ENCODE assay signal across 27 cellular contexts in the genomic region with DNA sequence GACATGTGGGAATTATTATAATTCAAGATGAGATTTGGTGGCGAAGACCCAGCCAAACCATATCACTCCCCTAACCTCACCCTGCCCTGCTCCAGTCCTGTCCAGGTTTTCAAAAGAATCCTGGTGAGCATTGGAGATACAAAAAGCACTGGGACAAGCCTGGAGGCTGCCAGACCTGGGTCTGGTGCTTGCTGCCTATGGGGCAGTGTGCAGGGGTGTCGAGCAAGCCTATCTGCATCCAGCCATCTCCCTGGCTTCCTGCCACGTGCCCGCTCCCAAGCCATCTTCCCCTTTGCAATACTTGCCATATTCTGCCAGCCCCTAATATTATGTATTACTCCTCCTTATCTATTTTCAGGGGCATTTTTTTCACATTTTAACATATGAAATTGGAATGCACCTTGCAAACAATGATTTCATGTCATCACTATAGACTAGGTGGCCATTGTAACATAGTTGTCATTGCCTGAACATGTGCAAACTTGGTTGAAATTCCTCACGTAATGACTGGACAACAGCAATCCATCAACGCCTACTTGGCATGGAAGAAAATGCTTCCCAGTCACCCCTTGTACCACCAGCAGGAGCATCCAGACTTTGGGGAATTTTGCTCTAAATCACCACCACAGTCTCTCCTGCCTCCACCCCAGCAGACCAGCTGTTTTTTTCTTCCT. TPM values are rescaled to one million over a fixed set of nuclear protein-coding genes. Genes with fewer than 3 reads are reported as not detected.
DNase-seq lines count a peak whose midpoint lies in the region; ATAC-seq, FAIRE-seq and TF ChIP-seq lines count a peak whose summit lies in the region.
"Had no signal": no experiment of that assay in that cellular context is flagged by ENCODE, and none has a peak within 500 bp of the region (broad histone marks: within the 10 kb centered on the region; RNA-seq: fewer than 3 reads in every experiment).

No MANE protein-coding gene starts in this region.

- no peaks in the 10 kb centered on the region; the same call in 1 of the 2 replicates for H3K27me3 ChIP-seq in SK-N-SH (ENCODE audit: insufficient read depth)
- no peaks in the 10 kb centered on the region for H3K27me3 ChIP-seq in CD8-positive, alpha-beta memory T cell (ENCODE audit: insufficient read depth, low read length, poor library complexity, severe bottlenecking)
- no peaks in the 10 kb centered on the region for H3K27me3 ChIP-seq in bronchial epithelial cell (ENCODE audit: control insufficient read depth, insufficient read depth, low read length)
- H3K27me3 ChIP-seq: upper lobe of left lung had no signal

- no peaks in the 10 kb centered on the region for H3K79me2 ChIP-seq in SK-N-SH (ENCODE audit: insufficient read depth)

- peaks cover 56 to 70% (median 66%) of the 10 kb centered on the region in 3 donors for H3K4me1 Mint-ChIP-seq in CD8-positive, alpha-beta memory T cell
- peaks cover 5% of the 10 kb centered on the region for H3K4me1 Mint-ChIP-seq in mesothelial cell of epicardium

- no peaks in the 10 kb centered on the region for H3K36me3 Mint-ChIP-seq in CD8-positive, alpha-beta memory T cell
- no peaks in the 10 kb centered on the region for H3K36me3 Mint-ChIP-seq in mesothelial cell of epicardium
- H3K36me3 Mint-ChIP-seq: natural killer cell treated with Interleukin-12 subunit alpha and Interleukin-12 subunit beta and Interleukin-15 and Interleukin-18, amount 100 ng/mL, for 72 hours had no signal

- H3K27me3 Mint-ChIP-seq in CD8-positive, alpha-beta memory T cell = no peaks in the 10 kb centered on the region
- H3K27me3 Mint-ChIP-seq in mesothelial cell of epicardium (ENCODE audit: low read depth) = peaks cover 2% of the 10 kb centered on the region
- H3K27me3 Mint-ChIP-seq: natural killer cell treated with Interleukin-12 subunit alpha and Interleukin-12 subunit beta and Interleukin-15 and Interleukin-18, amount 100 ng/mL, for 72 hours had no signal

- peak overlapping the region in 1 of 2 experiments; percentile 29; a peak in 1 of 4 replicates for H3K27ac ChIP-seq in SK-N-SH (ENCODE audit: low read depth in 2 of 2, low read length in 1 of 2)
- no peak overlapping the region for H3K27ac ChIP-seq in CD8-positive, alpha-beta memory T cell (ENCODE audit: low read depth, low read length)
- H3K27ac ChIP-seq: 22Rv1, esophagus squamous epithelium, heart right ventricle, sigmoid colon, SJSA1 had no signal

- no peak for TF ChIP-seq RAD21 in SK-N-SH (IDR thresholded peaks at IDR 0.05; ENCODE audit: low read length)

- no peaks in the 10 kb centered on the region for H4K20me1 ChIP-seq in SK-N-SH (ENCODE audit: insufficient read depth)

- no peak overlapping the region for H3K4me2 ChIP-seq in SK-N-SH

- H3K27ac Mint-ChIP-seq in CD8-positive, alpha-beta memory T cell = peak overlapping the region; percentile 80 to 97 (median 94)
- peak overlapping the region; percentile 52 for H3K27ac Mint-ChIP-seq in mesothelial cell of epicardium
- H3K27ac Mint-ChIP-seq: natural killer cell treated with Interleukin-12 subunit alpha and Interleukin-12 subunit beta and Interleukin-15 and Interleukin-18, amount 100 ng/mL, for 72 hours had no signal

- H3K36me3 ChIP-seq in SK-N-SH (replicated peaks in 1 of 2; ENCODE audit: control insufficient read depth in 1 of 2, insufficient read depth in 2 of 2, low read length in 1 of 2) = no peaks in the 10 kb centered on the region
- no peaks in the 10 kb centered on the region for H3K36me3 ChIP-seq in CD8-positive, alpha-beta memory T cell (ENCODE audit: insufficient read depth, low read length)
- H3K36me3 ChIP-seq in bronchial epithelial cell (ENCODE audit: control insufficient read depth, insufficient read depth, low read length) = no peaks in the 10 kb centered on the region
- H3K36me3 ChIP-seq: esophagus squamous epithelium, heart right ventricle, sigmoid colon, SJSA1, upper lobe of left lung had no signal

- H3K4me1 ChIP-seq in SK-N-SH (ENCODE audit: control insufficient read depth in 1 of 2, insufficient read depth in 2 of 2, low read depth in 1 of 2, low read length in 1 of 2) = peaks cover 0 to 3% of the 10 kb centered on the region in 2 experiments; a peak in 1 of 4 replicates
- H3K4me1 ChIP-seq in CD8-positive, alpha-beta memory T cell (ENCODE audit: insufficient read depth, low read length) = peaks cover 61% of the 10 kb centered on the region
- H3K4me1 ChIP-seq: sigmoid colon, SJSA1 had no signal

- peak overlapping the region in 3 of 7 donors; percentile 32 to 78 (median 55) for H3K4me3 Mint-ChIP-seq in CD8-positive, alpha-beta memory T cell
- no peak overlapping the region for H3K4me3 Mint-ChIP-seq in mesothelial cell of epicardium
- H3K4me3 Mint-ChIP-seq: natural killer cell treated with Interleukin-12 subunit alpha and Interleukin-12 subunit beta and Interleukin-15 and Interleukin-18, amount 100 ng/mL, for 72 hours had no signal

- no peaks in the 10 kb centered on the region for H3K9me3 Mint-ChIP-seq in CD8-positive, alpha-beta memory T cell
- no peaks in the 10 kb centered on the region for H3K9me3 Mint-ChIP-seq in mesothelial cell of epicardium
- H3K9me3 Mint-ChIP-seq: natural killer cell treated with Interleukin-12 subunit alpha and Interleukin-12 subunit beta and Interleukin-15 and Interleukin-18, amount 100 ng/mL, for 72 hours had no signal

- no peak overlapping the region for H2AFZ ChIP-seq in SK-N-SH (ENCODE audit: low read depth)

- ATAC-seq in SK-N-SH treated with all-trans-retinoic acid at 6 μM for 48 hours (no peak), GM18867 (IDR thresholded peaks at IDR 0.05; ENCODE audit: unreplicated experiment) (no peak)
- ATAC-seq: heart right ventricle; natural killer cell treated with Interleukin-12 subunit alpha and Interleukin-12 subunit beta and Interleukin-15 and Interleukin-18, amount 100 ng/mL, for 72 hours had no signal

- no peaks in the 10 kb centered on the region for H3K9me2 ChIP-seq in SK-N-SH

- H3F3A ChIP-seq in SK-N-SH (replicated peaks; ENCODE audit: insufficient read depth) = no peaks in the 10 kb centered on the region

- H3K4me3 ChIP-seq in SK-N-SH (ENCODE audit: low read depth in 2 of 2, low read length in 1 of 2) (no peak overlapping the region), bronchial epithelial cell (ENCODE audit: low read depth, low read length) (no peak overlapping the region)
- H3K4me3 ChIP-seq in CD8-positive, alpha-beta memory T cell (ENCODE audit: low read length) = peak overlapping the region; percentile 12
- H3K4me3 ChIP-seq: esophagus squamous epithelium, heart right ventricle, sigmoid colon, SJSA1, upper lobe of left lung had no signal

- POLR2A ChIA-PET in SK-N-SH (lab: Yijun Ruan, JAX) = no interaction called here
- POLR2A ChIA-PET in CD8-positive, alpha-beta memory T cell (lab: Charles Lee) = interaction anchor here (1.1 kb wide), 1 partner anchor 36 kb away, joined by 5 read pairs; no protein-coding TSS in a partner anchor

- peak; percentile 66 for DNase-seq in SK-N-SH
- no peak for DNase-seq in CD8-positive, alpha-beta memory T cell
- peak; percentile 96 for DNase-seq in bronchial epithelial cell (ENCODE audit: low read depth)
- DNase-seq in mesothelial cell of epicardium (ENCODE audit: low spot score in 2 of 2, unreplicated experiment in 2 of 2) = no peak
- no peak for DNase-seq in DMS79 treated with DMSO at 0.1 percent for 48 hours (lab: John Stamatoyannopoulos, UW)
- no peak for DNase-seq in H4 (ENCODE audit: low spot score)
- DNase-seq: activated CD8-positive, alpha-beta memory T cell treated with anti-CD3 and anti-CD28 coated beads for 24 hours; activated T-cell treated with anti-CD3 and anti-CD28 coated beads for 4 hours; caudate nucleus; cortex of kidney; esophagus squamous epithelium; heart right ventricle; NCI-H1092; NCI-H1694; NCI-H446 treated with DMSO at 0.1 percent for 48 hours; occipital lobe; sigmoid colon; upper lobe of left lung had no signal

- CTCF ChIA-PET in SK-N-SH (lab: Yijun Ruan, JAX) = interaction anchor here (0.9 to 1.4 kb wide), 3 partner anchors 14 to 49 kb away, joined by 3 to 6 read pairs (median 3); no protein-coding TSS in a partner anchor
- CTCF ChIA-PET in CD8-positive, alpha-beta memory T cell (lab: Charles Lee) = interaction anchor here (0.7 to 8.5 kb wide), 9 partner anchors 8 to 173 kb away, joined by 3 to 104 read pairs (median 3); no protein-coding TSS in a partner anchor

- H3K9ac ChIP-seq in SK-N-SH = no peak overlapping the region

- peak; percentile 83 for FAIRE-seq in bronchial epithelial cell (lab: Jason Lieb, UNC)
- FAIRE-seq: astrocyte, frontal cortex, GM18507, H1 had no signal

- H3K9me3 ChIP-seq in SK-N-SH = no peaks in the 10 kb centered on the region
- H3K9me3 ChIP-seq in CD8-positive, alpha-beta memory T cell (ENCODE audit: low read length) = no peaks in the 10 kb centered on the region
- H3K9me3 ChIP-seq: esophagus squamous epithelium, heart right ventricle, sigmoid colon, SJSA1, upper lobe of left lung had no signal

- peak in 1 of 2 experiments; percentile 15; a peak in 1 of 4 replicates for TF ChIP-seq EP300 in SK-N-SH (IDR thresholded peaks at IDR 0.05; ENCODE audit: borderline replicate concordance in 1 of 2, low read depth in 1 of 2, low read length in 1 of 2)

- WGBS in SK-N-SH (ENCODE audit: low lambda C conversion rate) = 30% methylated on average over 6 of the region's 6 CpGs

- TF ChIP-seq CTCF in SK-N-SH (IDR thresholded peaks at IDR 0.05) (no peak), bronchial epithelial cell (IDR thresholded peaks at IDR 0.05; ENCODE audit: insufficient read depth, low read length, severe bottlenecking) (peak; percentile 12), mesothelial cell of epicardium (IDR thresholded peaks at IDR 0.05; ENCODE audit: unreplicated experiment) (no peak)

TF ChIP-seq in SK-N-SH, 30 proteins besides CTCF, POLR2A, EP300 and RAD21 (continues in another document):
- TF ChIP-seq FOXM1 (IDR thresholded peaks at IDR 0.05; ENCODE audit: low read depth) (no peak), RXRA (IDR thresholded peaks at IDR 0.05; ENCODE audit: borderline replicate concordance, low read depth) (no peak), ELF1 (IDR thresholded peaks at IDR 0.05) (no peak), MXI1 (IDR thresholded peaks at IDR 0.05; ENCODE audit: low read depth, low read length) (no peak), NFIC (IDR thresholded peaks at IDR 0.05; ENCODE audit: borderline replicate concordance) (no peak)

TF ChIP-seq in SK-N-SH treated with all-trans-retinoic acid at 6 μM for 48 hours, 23 proteins besides CTCF, POLR2A, EP300 and RAD21 (continues in another document):
- TF ChIP-seq ZNF565 (CRISPR knock-in tag; conservative IDR thresholded peaks at IDR 0.05; ENCODE audit: low read depth) (no peak), ZNF8 (CRISPR knock-in tag; IDR thresholded peaks at IDR 0.05) (no peak)

RNA-seq across cellular contexts. Expression of gene KDM8, which starts 8.1 kb away (rescaled TPM):
- 3.3 and 3.9 TPM in 2 replicates for polyA plus RNA-seq in SK-N-SH (2012; rRNA removed)
- 1.5 and 2.2 TPM in 2 replicates for polyA plus RNA-seq in SK-N-SH (2012; cell fraction: cytosol; rRNA removed)
- 10.9 and 11.8 TPM in 2 replicates for polyA plus RNA-seq in SK-N-SH (2012; cell fraction: nucleus; rRNA removed)
- 10 to 100 TPM in 1 of 2 experiments, 1 to 10 TPM in 1; 9.1 to 10.8 TPM for total RNA-seq in CD8-positive, alpha-beta memory T cell
- polyA plus RNA-seq in CD8-positive, alpha-beta memory T cell = 5.6 TPM
- 1.7 and 1.8 TPM in 2 replicates for total RNA-seq in bronchial epithelial cell
- total RNA-seq in mesothelial cell of epicardium = 8.5 to 11.8 TPM (median 9.2 TPM) in 3 replicates
- 3.6 and 5.0 TPM in 2 replicates for total RNA-seq in H4 (2014; rRNA removed; shearing (Covaris generic))

Comparison
In these comparisons a context has a peak if more than half of its experiments do, and no peak if none do; other contexts are left out.
1. DNase-seq: peak in SK-N-SH (single experiment) and bronchial epithelial cell (single experiment); none in CD8-positive, alpha-beta memory T cell (0 of 5), mesothelial cell of epicardium (0 of 2), DMS79 treated with DMSO at 0.1 percent for 48 hours (single experiment) and H4 (single experiment).